12 cellular contexts compared by ENCODE assay signal in the genomic region with DNA sequence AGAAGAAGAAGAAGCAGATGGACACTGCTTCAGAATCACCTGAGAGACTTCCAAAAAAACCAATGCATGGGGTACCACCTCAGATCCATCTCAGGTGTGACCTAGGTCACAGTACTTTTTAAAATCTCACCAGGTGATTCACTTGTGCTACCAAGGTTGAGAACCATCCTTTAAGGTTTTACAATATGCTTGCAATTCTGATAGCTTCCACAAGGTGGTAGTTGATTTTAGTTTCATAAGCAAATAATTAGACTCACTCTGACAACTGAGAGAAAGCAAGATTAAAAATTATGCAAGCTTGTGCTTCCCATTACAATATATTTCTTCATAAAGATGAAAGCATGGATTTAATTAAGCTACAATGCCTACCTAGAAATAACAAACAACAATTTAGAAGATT.
DNase-seq lines count a peak whose midpoint lies in the region; ATAC-seq, FAIRE-seq and TF ChIP-seq lines count a peak whose summit lies in the region.
"Had no signal": no experiment of that assay in that cellular context is flagged by ENCODE, and none has a peak within 500 bp of the region (broad histone marks: within the 10 kb centered on the region; RNA-seq: fewer than 3 reads in every experiment).

No MANE protein-coding gene starts in this region.

- H4K91ac ChIP-seq in IMR-90 (ENCODE audit: insufficient read depth, low read depth, low read length): no peak overlapping the region

- TF ChIP-seq RAD21 in IMR-90 (IDR thresholded peaks at IDR 0.05; ENCODE audit: low read length): peak; percentile 40

- H4K8ac ChIP-seq in IMR-90 (ENCODE audit: low read depth in 2 of 2, low read length in 2 of 2): no peak overlapping the region

- no peak overlapping the region for H2BK15ac ChIP-seq in IMR-90 (ENCODE audit: low read depth, low read length)

- no peak overlapping the region for H2BK20ac ChIP-seq in IMR-90 (ENCODE audit: low read depth, low read length)

- H2AFZ ChIP-seq in IMR-90 (replicated peaks; ENCODE audit: low read length, poor library complexity): no peak overlapping the region

- TF ChIP-seq POLR2A in IMR-90 (IDR thresholded peaks at IDR 0.05; ENCODE audit: low read depth, low read length): no peak
- no peak for TF ChIP-seq POLR2A in esophagus muscularis mucosa (IDR thresholded peaks at IDR 0.05; ENCODE audit: low read depth)

- no peaks in the 10 kb centered on the region for H3K27me3 ChIP-seq in IMR-90 (ENCODE audit: control insufficient read depth, insufficient read depth, low read length)
- peaks cover 0 to 23% (median 0%) of the 10 kb centered on the region in 4 donors for H3K27me3 ChIP-seq in esophagus muscularis mucosa

- H3K27ac ChIP-seq in IMR-90 (ENCODE audit: insufficient read depth, low read length): no peak overlapping the region
- no peak overlapping the region for H3K27ac ChIP-seq in kidney (ENCODE audit: low read depth in 2 of 2, low read length in 2 of 2)
- H3K27ac ChIP-seq in esophagus muscularis mucosa (replicated peaks in 1 of 4): no peak overlapping the region

- H3K4me1 Mint-ChIP-seq in WTC11: peaks cover 55% of the 10 kb centered on the region

- H3K4ac ChIP-seq in IMR-90 (ENCODE audit: low read depth, low read length): no peak overlapping the region

- H3K23ac ChIP-seq in IMR-90 (ENCODE audit: low read depth, low read length): no peak overlapping the region

- TF ChIP-seq CTCF in IMR-90 (conservative IDR thresholded peaks at IDR 0.05; ENCODE audit: low read depth, low read length) (peak; percentile 49), WTC11 (IDR thresholded peaks at IDR 0.05) (peak; percentile 42; the same call in 1 of the 2 replicates), kidney (IDR thresholded peaks at IDR 0.05; ENCODE audit: borderline replicate concordance, extremely low read depth, insufficient read depth) (peak; percentile 8), esophagus muscularis mucosa (IDR thresholded peaks at IDR 0.05) (peak in 1 of 3 experiments; percentile 20)

- intact Hi-C loops in IMR-90 (cut with micrococcal nuclease): loop anchor here (1.0 to 5.0 kb wide), 2 partner anchors 363 to 420 kb away; no protein-coding TSS in a partner anchor
- intact Hi-C loops in kidney (cut with DNase I): no loop called here
- intact Hi-C loops in esophagus muscularis mucosa (cut with DNase I): no loop called here

- H3K36me3 ChIP-seq in IMR-90 (ENCODE audit: control insufficient read depth, insufficient read depth, low read length) (no peaks in the 10 kb centered on the region), kidney (ENCODE audit: control insufficient read depth in 1 of 2, insufficient read depth in 2 of 2, low read length in 2 of 2) (no peaks in the 10 kb centered on the region), esophagus muscularis mucosa (no peaks in the 10 kb centered on the region)

- no peak overlapping the region for H2BK120ac ChIP-seq in IMR-90 (ENCODE audit: low read depth, low read length)

- BruUV-seq in IMR-90 (replicated peaks; lab: Mats Ljungman, UMichigan): no TSS peak

- no peaks in the 10 kb centered on the region for H3K9me1 ChIP-seq in IMR-90 (ENCODE audit: insufficient read depth, low read length)

- no peak overlapping the region for H3K18ac ChIP-seq in IMR-90 (ENCODE audit: low read depth, low read length)

- no peak overlapping the region for H3K4me2 ChIP-seq in IMR-90 (ENCODE audit: low read depth, low read length)

- H3K27ac Mint-ChIP-seq in WTC11: no peak overlapping the region
- H3K27ac Mint-ChIP-seq: activated T-cell treated with anti-CD3 and anti-CD28 coated beads, Interleukin-2, amount 50 U/mL, for 72 hours had no signal

- H3K4me3 ChIP-seq in IMR-90 (ENCODE audit: insufficient read depth, low read depth, low read length): no peak overlapping the region
- H3K4me3 ChIP-seq in kidney (ENCODE audit: low read length in 2 of 2): no peak overlapping the region
- no peak overlapping the region for H3K4me3 ChIP-seq in esophagus muscularis mucosa

- CTCF ChIA-PET in IMR-90 (lab: Yijun Ruan, JAX) (interaction anchor here (1.5 to 1.7 kb wide), 2 partner anchors 363 to 368 kb away, joined by 5 to 6 read pairs; no protein-coding TSS in a partner anchor), WTC11 (lab: Charles Lee) (interaction anchor here (0.7 to 2.1 kb wide), 5 partner anchors 9 to 363 kb away, joined by 3 to 10 read pairs (median 6); no protein-coding TSS in a partner anchor)

- no peak for FAIRE-seq in kidney (lab: Jason Lieb, UNC)

- POLR2A ChIA-PET in IMR-90 (lab: Charles Lee; ENCODE audit: unreplicated experiment) (no interaction called here), WTC11 (lab: Charles Lee) (no interaction called here)

- no peaks in the 10 kb centered on the region for H3K9me3 ChIP-seq in IMR-90 (ENCODE audit: control insufficient read depth, insufficient read depth, low read length)
- no peaks in the 10 kb centered on the region for H3K9me3 ChIP-seq in kidney (ENCODE audit: control insufficient read depth in 1 of 2, low read length in 2 of 2)
- H3K9me3 ChIP-seq in esophagus muscularis mucosa: peaks cover 0 to 7% (median 6%) of the 10 kb centered on the region in 4 donors

- H2BK5ac ChIP-seq in IMR-90 (ENCODE audit: low read depth, low read length, poor library complexity, severe bottlenecking): no peak overlapping the region

- H3K9me3 Mint-ChIP-seq in WTC11: peaks cover 10% of the 10 kb centered on the region

- no peaks in the 10 kb centered on the region for H4K20me1 ChIP-seq in IMR-90 (ENCODE audit: insufficient read depth, low read length)

- no peak overlapping the region for H3K56ac ChIP-seq in IMR-90 (ENCODE audit: extremely low read depth, insufficient read depth, low read length)

- dilution Hi-C loops in IMR-90 (cut with HindIII; ENCODE audit: low sequenced_read_pairs, unreplicated experiment): no loop called here

- H3K36me3 Mint-ChIP-seq in WTC11: no peaks in the 10 kb centered on the region; the same call in 1 of the 2 replicates

- TF ChIP-seq EP300 in esophagus muscularis mucosa (IDR thresholded peaks at IDR 0.05): no peak

- no peak overlapping the region for H3K14ac ChIP-seq in IMR-90 (replicated peaks; ENCODE audit: low read depth, low read length)

- no peak overlapping the region for H3K4me3 Mint-ChIP-seq in WTC11
- H3K4me3 Mint-ChIP-seq: activated T-cell treated with anti-CD3 and anti-CD28 coated beads, Interleukin-2, amount 50 U/mL, for 72 hours had no signal

- ATAC-seq in IMR-90 (ENCODE audit: low read depth) (no peak), WTC11 (no peak)
- ATAC-seq: activated T-cell treated with anti-CD3 and anti-CD28 coated beads, Interleukin-2, amount 50 U/mL, for 72 hours; left ventricle myocardium superior had no signal

- H3K4me1 ChIP-seq in IMR-90 (ENCODE audit: control insufficient read depth, insufficient read depth, low read length): no peaks in the 10 kb centered on the region
- H3K4me1 ChIP-seq in kidney (ENCODE audit: control insufficient read depth in 1 of 2, insufficient read depth in 1 of 2, low read depth in 1 of 2, low read length in 2 of 2): no peaks in the 10 kb centered on the region
- no peaks in the 10 kb centered on the region for H3K4me1 ChIP-seq in esophagus muscularis mucosa

- in situ Hi-C loops in IMR-90 (cut with MboI; ENCODE audit: low sequenced_read_pairs): no loop called here

- DNase-seq in AML-193 (lab: John Stamatoyannopoulos, UW): peak; percentile 5 to 16
- peak; percentile 37 for DNase-seq in IMR-90
- no peak for DNase-seq in WTC11 (ENCODE audit: low spot score)
- DNase-seq in kidney: no peak
- DNase-seq in dedifferentiated amniotic fluid mesenchymal stem cell (ENCODE audit: extremely low spot score): no peak
- no peak for DNase-seq in H4 (ENCODE audit: low spot score)
- no peak for DNase-seq in esophagus muscularis mucosa (ENCODE audit: extremely low spot score)
- no peak for DNase-seq in glomerular visceral epithelial cell (ENCODE audit: extremely low spot score)
- DNase-seq: activated T-cell treated with anti-CD3 and anti-CD28 coated beads, Interleukin-2, amount 50 U/mL, for 72 hours; left ventricle myocardium superior; NCI-H1436 treated with DMSO at 0.1 percent for 48 hours; stimulated activated CD4-positive, alpha-beta T cell treated with anti-CD3 and anti-CD28 coated beads, Interleukin-15, amount 100 ng/mL, for 24 hours had no signal

- H2AK5ac ChIP-seq in IMR-90 (ENCODE audit: low read depth, low read length): no peak overlapping the region

- no peaks in the 10 kb centered on the region for H3K79me1 ChIP-seq in IMR-90 (ENCODE audit: low read depth in 1 of 2, low read length in 2 of 2)

- H3K9ac ChIP-seq in IMR-90 (ENCODE audit: low read depth, low read length) (no peak overlapping the region), kidney (ENCODE audit: low read length in 2 of 2) (no peak overlapping the region)

- H2AK9ac ChIP-seq in IMR-90 (replicated peaks; ENCODE audit: low read depth, low read length, poor library complexity): no peak overlapping the region

- peaks cover 6% of the 10 kb centered on the region; the same call in 1 of the 2 replicates for H3K27me3 Mint-ChIP-seq in WTC11 (ENCODE audit: low read depth)

- no peak overlapping the region for H4K5ac ChIP-seq in IMR-90 (ENCODE audit: low read depth, low read length)

TF ChIP-seq in IMR-90, 13 proteins besides CTCF, POLR2A, EP300 and RAD21:
- TF ChIP-seq MAZ (IDR thresholded peaks at IDR 0.05; ENCODE audit: borderline replicate concordance, low read depth, low read length) (no peak), SMC3 (IDR thresholded peaks at IDR 0.05; ENCODE audit: low read depth, low read length) (peak; percentile 47; the same call in 1 of the 2 replicates)

TF ChIP-seq in WTC11, 78 proteins besides CTCF, POLR2A, EP300 and RAD21 (continues in another document):
- TF ChIP-seq JUN (CRISPR knock-in tag; IDR thresholded peaks at IDR 0.05): no peak
- TF ChIP-seq, protein P1, sequence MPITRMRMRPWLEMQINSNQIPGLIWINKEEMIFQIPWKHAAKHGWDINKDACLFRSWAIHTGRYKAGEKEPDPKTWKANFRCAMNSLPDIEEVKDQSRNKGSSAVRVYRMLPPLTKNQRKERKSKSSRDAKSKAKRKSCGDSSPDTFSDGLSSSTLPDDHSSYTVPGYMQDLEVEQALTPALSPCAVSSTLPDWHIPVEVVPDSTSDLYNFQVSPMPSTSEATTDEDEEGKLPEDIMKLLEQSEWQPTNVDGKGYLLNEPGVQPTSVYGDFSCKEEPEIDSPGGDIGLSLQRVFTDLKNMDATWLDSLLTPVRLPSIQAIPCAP (CRISPR knock-in tag; IDR thresholded peaks at IDR 0.05): no peak

Comparison
In these comparisons a context has a peak if more than half of its experiments do, and no peak if none do; other contexts are left out.
1. DNase-seq: peak in AML-193 (2 of 2) and IMR-90 (single experiment); none in WTC11 (single experiment), kidney (single experiment), dedifferentiated amniotic fluid mesenchymal stem cell (single experiment), H4 (single experiment), esophagus muscularis mucosa (single experiment) and glomerular visceral epithelial cell (single experiment).